In genomic region chr3:27714692-27715453, GRCh38 we compare ENCODE assay signal across 8 cellular contexts. TPM values are rescaled to one million over a fixed set of nuclear protein-coding genes. Genes with fewer than 3 reads are reported as not detected.
DNase-seq lines count a peak whose midpoint lies in the region; ATAC-seq, FAIRE-seq and TF ChIP-seq lines count a peak whose summit lies in the region.

No MANE protein-coding gene starts in this region.

- H3K4me1 ChIP-seq in keratinocyte (ENCODE audit: control insufficient read depth, extremely low read depth, insufficient read depth, low read length), result peaks cover 28% of the 10 kb centered on the region
- peaks cover 35% of the 10 kb centered on the region for H3K4me1 ChIP-seq in suprapubic skin

- H3K79me2 ChIP-seq in keratinocyte (ENCODE audit: control insufficient read depth, insufficient read depth, low read length), result no peaks in the 10 kb centered on the region

- H3K36me3 ChIP-seq in keratinocyte (ENCODE audit: control insufficient read depth in 2 of 2, extremely low read depth in 1 of 2, insufficient read depth in 2 of 2, low read length in 2 of 2) (no peaks in the 10 kb centered on the region), suprapubic skin (no peaks in the 10 kb centered on the region)

- no peaks in the 10 kb centered on the region for H3K9me1 ChIP-seq in keratinocyte (ENCODE audit: control insufficient read depth, extremely low read depth, insufficient read depth, low read length)

- WGBS in suprapubic skin, result 9% methylated on average over 31 of the region's 52 CpGs

- H3K27me3 Mint-ChIP-seq in activated naive CD4-positive, alpha-beta T cell treated with anti-CD3 and anti-CD28 coated beads, Interleukin-2, amount 10 ng/mL, durations not matched to agents 7 days and 5 days, result peaks cover 85% of the 10 kb centered on the region

- dilution Hi-C loops in keratinocyte (cut with MboI; ENCODE audit: extremely low pct_ligation_motif_present, low sequenced_read_pairs), result no loop called here

- H3K4me2 ChIP-seq in keratinocyte (ENCODE audit: control insufficient read depth, extremely low read depth, insufficient read depth, low read depth, low read length), result peak overlapping the region; percentile 92

- H3K27me3 ChIP-seq in keratinocyte (ENCODE audit: control insufficient read depth, extremely low read depth, insufficient read depth, low read length), result peaks cover 26% of the 10 kb centered on the region
- H3K27me3 ChIP-seq in suprapubic skin, result peaks cover 61% of the 10 kb centered on the region

- peaks cover 2% of the 10 kb centered on the region for H3K36me3 Mint-ChIP-seq in activated naive CD4-positive, alpha-beta T cell treated with anti-CD3 and anti-CD28 coated beads, Interleukin-2, amount 10 ng/mL, durations not matched to agents 7 days and 5 days

- H3K9me3 ChIP-seq in keratinocyte (ENCODE audit: control insufficient read depth, low read depth, low read length) (no peaks in the 10 kb centered on the region), suprapubic skin (no peaks in the 10 kb centered on the region)

- no peak overlapping the region for H3K9ac ChIP-seq in keratinocyte (ENCODE audit: control insufficient read depth, extremely low read depth, insufficient read depth, low read length)

- no peaks in the 10 kb centered on the region for H4K20me1 ChIP-seq in keratinocyte (ENCODE audit: control insufficient read depth, extremely low read depth, insufficient read depth, low read length)

- H3K27ac Mint-ChIP-seq in activated naive CD4-positive, alpha-beta T cell treated with anti-CD3 and anti-CD28 coated beads, Interleukin-2, amount 10 ng/mL, durations not matched to agents 7 days and 5 days, result peak overlapping the region; percentile 4

- peak; percentile 30 for DNase-seq in activated naive CD4-positive, alpha-beta T cell treated with anti-CD3 and anti-CD28 coated beads, Interleukin-2, amount 10 ng/mL, durations not matched to agents 7 days and 5 days
- no peak for DNase-seq in activated naive CD4-positive, alpha-beta T cell treated with anti-CD3 and anti-CD28 coated beads, Interleukin-2, amount 50 U/mL, for 16 hours
- DNase-seq in activated T-cell treated with anti-CD3 and anti-CD28 coated beads, Interleukin-2, amount 50 U/mL, for 48 hours, result peak; percentile 52 to 63
- DNase-seq in keratinocyte (ENCODE audit: low read depth, low spot score), result no peak
- no peak for DNase-seq in suprapubic skin (ENCODE audit: low spot score in 2 of 2)
- DNase-seq in KG1 (lab: John Stamatoyannopoulos, UW), result no peak
- no peak for DNase-seq in occipital lobe (lab: John Stamatoyannopoulos, UW)

- no peaks in the 10 kb centered on the region for H3K9me3 Mint-ChIP-seq in activated naive CD4-positive, alpha-beta T cell treated with anti-CD3 and anti-CD28 coated beads, Interleukin-2, amount 10 ng/mL, durations not matched to agents 7 days and 5 days

- TF ChIP-seq EP300 in suprapubic skin (IDR thresholded peaks at IDR 0.05), result no peak

- FAIRE-seq in keratinocyte (lab: Jason Lieb, UNC), result no peak

- CTCF ChIA-PET in activated naive CD4-positive, alpha-beta T cell treated with anti-CD3 and anti-CD28 coated beads, Interleukin-2, amount 10 ng/mL, durations not matched to agents 7 days and 5 days (lab: Charles Lee), result interaction anchor here (1.4 kb wide), 1 partner anchor 13 kb away, joined by 5 read pairs; no protein-coding TSS in a partner anchor

- peak overlapping the region; percentile 44 for H2AFZ ChIP-seq in keratinocyte (ENCODE audit: control insufficient read depth, low read length)

- peaks cover 30% of the 10 kb centered on the region for H3K4me1 Mint-ChIP-seq in activated naive CD4-positive, alpha-beta T cell treated with anti-CD3 and anti-CD28 coated beads, Interleukin-2, amount 10 ng/mL, durations not matched to agents 7 days and 5 days

- TF ChIP-seq POLR2A in suprapubic skin (IDR thresholded peaks at IDR 0.05), result no peak

- no peak for TF ChIP-seq CTCF in keratinocyte (optimal IDR thresholded peaks at IDR 0.05 in 1 of 3, IDR thresholded peaks at IDR 0.05 in 1 of 3, conservative IDR thresholded peaks at IDR 0.05 in 1 of 3; ENCODE audit: extremely low read depth in 1 of 3, insufficient read depth in 2 of 3, low read length in 3 of 3)
- TF ChIP-seq CTCF in suprapubic skin (IDR thresholded peaks at IDR 0.05), result no peak

- no peak for ATAC-seq in GM21367 (IDR thresholded peaks at IDR 0.05; ENCODE audit: unreplicated experiment)

- peak overlapping the region; percentile 40 for H3K4me3 Mint-ChIP-seq in activated naive CD4-positive, alpha-beta T cell treated with anti-CD3 and anti-CD28 coated beads, Interleukin-2, amount 10 ng/mL, durations not matched to agents 7 days and 5 days

- H3K27ac ChIP-seq in keratinocyte (ENCODE audit: control insufficient read depth, insufficient read depth, low read length) (no peak overlapping the region), suprapubic skin (no peak overlapping the region)

- H3K4me3 ChIP-seq in keratinocyte (ENCODE audit: control insufficient read depth in 2 of 3, extremely low read depth in 1 of 3, insufficient read depth in 2 of 3, low read depth in 1 of 3, low read length in 3 of 3) (peak overlapping the region in 2 of 3 experiments; percentile 24 to 45), suprapubic skin (peak overlapping the region; percentile 27)

RNA-seq across cellular contexts. Expression of gene EOMES, which starts 7.2 kb away (rescaled TPM):
- 0.57 to 1.6 TPM (median 0.93 TPM) in 3 replicates for polyA plus RNA-seq in keratinocyte
- polyA plus RNA-seq in keratinocyte (2011; ENCODE audit: low read depth), result not detected
- polyA plus RNA-seq in keratinocyte (2011; cell fraction: cytosol; rRNA removed), result 0.82 and 2.1 TPM in 2 replicates
- 0.84 and 0.88 TPM in 2 replicates for polyA plus RNA-seq in keratinocyte (2011; cell fraction: nucleus; rRNA removed)
- polyA plus RNA-seq in keratinocyte (2012; ENCODE audit: low replicate concordance), result 0.30 and 0.54 TPM in 2 replicates
- 0.23 to 0.61 TPM (median 0.53 TPM) in 3 replicates for polyA minus RNA-seq in keratinocyte
- polyA minus RNA-seq in keratinocyte (2011; cell fraction: cytosol; rRNA and poly(A)+ RNA removed), result 0.77 TPM
- polyA minus RNA-seq in keratinocyte (2011; cell fraction: nucleus; rRNA and poly(A)+ RNA removed), result 0.32 and 0.39 TPM in 2 replicates
- total RNA-seq in suprapubic skin, result not detected
- total RNA-seq in occipital lobe, result 14.5 TPM

Comparison
In these comparisons a context has a peak if more than half of its experiments do, and no peak if none do; other contexts are left out.
1. DNase-seq: peak in activated naive CD4-positive, alpha-beta T cell treated with anti-CD3 and anti-CD28 coated beads, Interleukin-2, amount 10 ng/mL, durations not matched to agents 7 days and 5 days (single experiment) and activated T-cell treated with anti-CD3 and anti-CD28 coated beads, Interleukin-2, amount 50 U/mL, for 48 hours (2 of 2); none in activated naive CD4-positive, alpha-beta T cell treated with anti-CD3 and anti-CD28 coated beads, Interleukin-2, amount 50 U/mL, for 16 hours (single experiment), keratinocyte (single experiment), suprapubic skin (0 of 2), KG1 (single experiment) and occipital lobe (single experiment).
2. RNA of gene EOMES, which starts 7.2 kb away (total RNA-seq): 14.5 TPM in occipital lobe (single experiment); not detected in suprapubic skin; every median in the first group is over 10 times any median in the second.